29 cellular contexts compared by ENCODE assay signal in the genomic region with DNA sequence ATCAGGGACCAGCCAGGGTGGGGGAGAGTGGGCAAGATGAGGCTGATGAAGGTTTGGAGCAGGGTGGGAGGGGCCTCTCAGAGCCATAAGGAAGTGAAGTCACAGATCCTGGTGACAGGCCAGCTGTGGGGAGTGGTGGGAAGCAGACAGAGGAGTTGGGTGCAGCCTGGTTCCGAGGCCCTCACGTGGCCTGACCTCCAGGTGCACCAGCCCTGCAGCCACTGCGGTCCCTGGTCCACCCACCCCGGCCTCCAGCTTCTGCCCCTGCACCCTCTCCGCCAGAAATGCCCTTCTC. TPM values are rescaled to one million over a fixed set of nuclear protein-coding genes. Genes with fewer than 3 reads are reported as not detected.
DNase-seq lines count a peak whose midpoint lies in the region; ATAC-seq and TF ChIP-seq lines count a peak whose summit lies in the region.
"Had no signal": no experiment of that assay in that cellular context is flagged by ENCODE, and none has a peak within 500 bp of the region (broad histone marks: within the 10 kb centered on the region; RNA-seq: fewer than 3 reads in every experiment).

No MANE protein-coding gene starts in this region.

- no peak for TF ChIP-seq POLR2A in transverse colon (IDR thresholded peaks at IDR 0.05)

- H3K9ac ChIP-seq in NT2/D1 (ENCODE audit: insufficient read length, low read depth) (peak overlapping the region; percentile 33), colonic mucosa (ENCODE audit: low read depth in 2 of 2, low read length in 2 of 2) (peak overlapping the region in 1 of 2 donors; percentile 6)
- H3K9ac ChIP-seq: neural progenitor cell had no signal

- H3K27ac ChIP-seq in colonic mucosa (no peak overlapping the region), transverse colon (no peak overlapping the region)
- H3K27ac ChIP-seq: C4-2B, esophagus squamous epithelium, neural progenitor cell, right lobe of liver, SJSA1, upper lobe of right lung, VCaP had no signal

- peak overlapping the region; percentile 39 for H3K27ac Mint-ChIP-seq in activated naive CD4-positive, alpha-beta T cell treated with anti-CD3 and anti-CD28 coated beads, Interleukin-2, amount 10 ng/mL, durations not matched to agents 7 days and 5 days
- H3K27ac Mint-ChIP-seq in activated naive CD4-positive, alpha-beta T cell treated with anti-CD3 and anti-CD28 coated beads, Interleukin-2, amount 50 U/mL, for 72 hours: no peak overlapping the region
- H3K27ac Mint-ChIP-seq: GM23338; neural progenitor cell; stimulated activated effector memory CD8-positive, alpha-beta T cell treated with anti-CD3 and anti-CD28 coated beads, Interleukin-12 subunit alpha, Interleukin-12 subunit beta, amount 100 ng/mL, for 72 hours had no signal

- ATAC-seq in activated naive CD4-positive, alpha-beta T cell treated with anti-CD3 and anti-CD28 coated beads, Interleukin-2, amount 50 U/mL, for 72 hours: no peak
- ATAC-seq: GM23338; left cardiac atrium; right lobe of liver; stimulated activated effector memory CD8-positive, alpha-beta T cell treated with anti-CD3 and anti-CD28 coated beads, Interleukin-12 subunit alpha, Interleukin-12 subunit beta, amount 100 ng/mL, for 72 hours; upper lobe of right lung had no signal

- no peaks in the 10 kb centered on the region for H3K9me3 Mint-ChIP-seq in activated naive CD4-positive, alpha-beta T cell treated with anti-CD3 and anti-CD28 coated beads, Interleukin-2, amount 10 ng/mL, durations not matched to agents 7 days and 5 days
- H3K9me3 Mint-ChIP-seq in activated naive CD4-positive, alpha-beta T cell treated with anti-CD3 and anti-CD28 coated beads, Interleukin-2, amount 50 U/mL, for 72 hours: no peaks in the 10 kb centered on the region
- H3K9me3 Mint-ChIP-seq: GM23338; stimulated activated effector memory CD8-positive, alpha-beta T cell treated with anti-CD3 and anti-CD28 coated beads, Interleukin-12 subunit alpha, Interleukin-12 subunit beta, amount 100 ng/mL, for 72 hours had no signal

- intact Hi-C loops in colonic mucosa (cut with DNase I): loop anchor here (2.0 kb wide), 1 partner anchor 112 kb away; no protein-coding TSS in a partner anchor
- intact Hi-C loops in transverse colon (cut with DNase I; ENCODE audit: low total_unique reads): no loop called here

- no peaks in the 10 kb centered on the region for H3K36me3 Mint-ChIP-seq in activated naive CD4-positive, alpha-beta T cell treated with anti-CD3 and anti-CD28 coated beads, Interleukin-2, amount 10 ng/mL, durations not matched to agents 7 days and 5 days
- H3K36me3 Mint-ChIP-seq in activated naive CD4-positive, alpha-beta T cell treated with anti-CD3 and anti-CD28 coated beads, Interleukin-2, amount 50 U/mL, for 72 hours: peaks cover 0 to under 1% of the 10 kb centered on the region in 2 donors
- H3K36me3 Mint-ChIP-seq: neural progenitor cell had no signal

- DNase-seq in activated naive CD4-positive, alpha-beta T cell treated with anti-CD3 and anti-CD28 coated beads, Interleukin-2, amount 10 ng/mL, durations not matched to agents 7 days and 5 days: no peak
- no peak for DNase-seq in activated naive CD4-positive, alpha-beta T cell treated with anti-CD3 and anti-CD28 coated beads, Interleukin-2, amount 50 U/mL, for 72 hours (ENCODE audit: low spot score in 2 of 2)
- no peak for DNase-seq in NT2/D1 (ENCODE audit: low read depth, low spot score)
- DNase-seq in colonic mucosa: peak; percentile 64
- peak; percentile 63 for DNase-seq in transverse colon
- DNase-seq in D341Med (ENCODE audit: low spot score): no peak
- no peak for DNase-seq in KG1 (lab: John Stamatoyannopoulos, UW)
- no peak for DNase-seq in NCI-H128 (lab: John Stamatoyannopoulos, UW; ENCODE audit: unreplicated experiment)
- DNase-seq: activated CD4-positive, alpha-beta T cell treated with anti-CD3 and anti-CD28 coated beads for 48 hours; activated CD8-positive, alpha-beta memory T cell treated with anti-CD3 and anti-CD28 coated beads for 24 hours; activated effector memory CD4-positive, alpha-beta T cell treated with Interleukin-2 at 50 U/mL for 16 hours; caudate nucleus; EL; esophagus squamous epithelium; left cardiac atrium; mammary epithelial cell; NCI-H510A; NK-92 treated with Interleukin-12 subunit alpha and Interleukin-12 subunit beta, amount 100 ng/mL, for 24 hours; right lobe of liver; stimulated activated CD4-positive, alpha-beta T cell treated with anti-CD3 and anti-CD28 coated beads, Interleukin-12 subunit alpha, Interleukin-12 subunit beta, amount 100 ng/mL, for 4 hours; stimulated activated CD4-positive, alpha-beta T cell treated with anti-CD3 and anti-CD28 coated beads, Interleukin-4, amount 100 ng/mL, for 1 hour; substantia nigra; upper lobe of right lung had no signal

- H3K27me3 ChIP-seq in NT2/D1 (ENCODE audit: insufficient read depth, insufficient read length) (peaks cover 65% of the 10 kb centered on the region), colonic mucosa (no peaks in the 10 kb centered on the region), transverse colon (peaks cover 4% of the 10 kb centered on the region)
- H3K27me3 ChIP-seq: right lobe of liver, SJSA1, upper lobe of right lung had no signal

- no peak for TF ChIP-seq CTCF in colonic mucosa (IDR thresholded peaks at IDR 0.05)
- TF ChIP-seq CTCF in transverse colon (IDR thresholded peaks at IDR 0.05): no peak

- H3K9me3 ChIP-seq in NT2/D1 (ENCODE audit: insufficient read depth, low read length) (no peaks in the 10 kb centered on the region; the same call in 1 of the 2 replicates), colonic mucosa (no peaks in the 10 kb centered on the region), transverse colon (no peaks in the 10 kb centered on the region)
- H3K9me3 ChIP-seq: esophagus squamous epithelium, right lobe of liver, SJSA1, upper lobe of right lung had no signal

- peaks cover 60% of the 10 kb centered on the region for H3K27me3 Mint-ChIP-seq in activated naive CD4-positive, alpha-beta T cell treated with anti-CD3 and anti-CD28 coated beads, Interleukin-2, amount 10 ng/mL, durations not matched to agents 7 days and 5 days

- H3K4me1 ChIP-seq in NT2/D1 (ENCODE audit: insufficient read depth, insufficient read length) (peaks cover 22% of the 10 kb centered on the region), colonic mucosa (peaks cover 3% of the 10 kb centered on the region), transverse colon (peaks cover 6 to 18% (median 12%) of the 10 kb centered on the region in 4 donors)

- no peak for TF ChIP-seq EP300 in transverse colon (IDR thresholded peaks at IDR 0.05; ENCODE audit: low read depth)

- CTCF ChIA-PET in activated naive CD4-positive, alpha-beta T cell treated with anti-CD3 and anti-CD28 coated beads, Interleukin-2, amount 10 ng/mL, durations not matched to agents 7 days and 5 days (lab: Charles Lee): interaction anchor here (1.1 kb wide), 1 partner anchor 12 kb away, joined by 3 read pairs; no protein-coding TSS in a partner anchor

- no peak overlapping the region for H3K4me3 Mint-ChIP-seq in activated naive CD4-positive, alpha-beta T cell treated with anti-CD3 and anti-CD28 coated beads, Interleukin-2, amount 10 ng/mL, durations not matched to agents 7 days and 5 days
- H3K4me3 Mint-ChIP-seq: GM23338; neural progenitor cell; stimulated activated effector memory CD8-positive, alpha-beta T cell treated with anti-CD3 and anti-CD28 coated beads, Interleukin-12 subunit alpha, Interleukin-12 subunit beta, amount 100 ng/mL, for 72 hours had no signal

- in situ Hi-C loops in transverse colon (cut with MboI; ENCODE audit: low pct_ligation_motif_present in 1 of 4, low pct_unique_long_range_greater_than_20kb in 1 of 4, low sequenced_read_pairs in 3 of 4): loop anchor here in 2 of 4 donors (10.0 to 25.0 kb wide), 2 partner anchors 76 to 113 kb away; partner anchors contain the start of gene ZC3H18 (in 1 of the 2)

- H3K36me3 ChIP-seq in NT2/D1 (ENCODE audit: insufficient read depth, insufficient read length, low read length) (no peaks in the 10 kb centered on the region), colonic mucosa (no peaks in the 10 kb centered on the region), transverse colon (no peaks in the 10 kb centered on the region)
- H3K36me3 ChIP-seq: esophagus squamous epithelium, neural progenitor cell, right lobe of liver, SJSA1, upper lobe of right lung had no signal

- H3K4me3 ChIP-seq in NT2/D1 (ENCODE audit: insufficient read length, low read depth) (no peak overlapping the region), colonic mucosa (no peak overlapping the region), transverse colon (no peak overlapping the region)
- H3K4me3 ChIP-seq: esophagus squamous epithelium, GM23338, neural progenitor cell, right lobe of liver, SJSA1, upper lobe of right lung had no signal

- 37% methylated on average over 5 of the region's 5 CpGs; no CpG with 5 or more reads in 1 of the 2 donors for WGBS in transverse colon (ENCODE audit: low coverage in 1 of 2), 2 donors

- H3K4me1 Mint-ChIP-seq in activated naive CD4-positive, alpha-beta T cell treated with anti-CD3 and anti-CD28 coated beads, Interleukin-2, amount 10 ng/mL, durations not matched to agents 7 days and 5 days: peaks cover 9% of the 10 kb centered on the region

RNA-seq across cellular contexts. Expression of gene ZFPM1, which starts 3.9 kb away (rescaled TPM):
- total RNA-seq in activated naive CD4-positive, alpha-beta T cell treated with anti-CD3 and anti-CD28 coated beads, Interleukin-2, amount 50 U/mL, for 72 hours: 10 to 100 TPM; 15.5 to 25.1 TPM
- total RNA-seq in colonic mucosa: 10 to 100 TPM in 1 of 2 donors, 1 to 10 TPM in 1; 6.6 to 12.5 TPM
- 1 to 10 TPM; 1.2 to 4.6 (median 3.1) TPM for total RNA-seq in transverse colon

Comparison
In these comparisons a context has a peak if more than half of its experiments do, and no peak if none do; other contexts are left out.
1. DNase-seq: peak in colonic mucosa (single experiment) and transverse colon (single experiment); none in activated naive CD4-positive, alpha-beta T cell treated with anti-CD3 and anti-CD28 coated beads, Interleukin-2, amount 10 ng/mL, durations not matched to agents 7 days and 5 days (single experiment), activated naive CD4-positive, alpha-beta T cell treated with anti-CD3 and anti-CD28 coated beads, Interleukin-2, amount 50 U/mL, for 72 hours (0 of 2), NT2/D1 (single experiment), D341Med (single experiment), KG1 (single experiment) and NCI-H128 (single experiment).